In the genomic region with DNA sequence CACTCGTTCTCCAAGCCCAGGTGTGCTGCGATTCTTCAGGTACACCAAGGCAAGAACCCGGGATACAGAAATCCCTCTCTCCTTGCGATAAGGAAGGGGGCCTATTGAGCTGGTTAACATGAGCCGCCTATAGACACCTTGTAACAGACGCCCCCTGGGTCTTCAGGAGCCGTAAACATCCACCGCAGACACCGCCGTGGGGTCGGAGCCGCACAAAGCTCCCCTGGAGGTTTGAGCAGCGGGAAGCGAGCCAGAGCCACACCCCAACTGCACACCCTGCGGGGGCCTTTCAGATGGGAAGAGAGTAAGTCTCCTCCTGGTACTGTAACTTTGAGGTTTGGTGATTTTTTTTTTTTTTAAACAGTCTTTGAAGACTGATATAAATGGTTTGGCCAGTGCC, we compare ENCODE assay signal across 29 cellular contexts. TPM values are rescaled to one million over a fixed set of nuclear protein-coding genes. Genes with fewer than 3 reads are reported as not detected.
"Had no signal": no experiment of that assay in that cellular context is flagged by ENCODE, and none has a peak within 500 bp of the region (broad histone marks: within the 10 kb centered on the region; RNA-seq: fewer than 3 reads in every experiment).

No MANE protein-coding gene starts in this region.

- DNase-seq: dorsolateral prefrontal cortex; effector CD4-positive, alpha-beta T cell; foreskin keratinocyte; heart left ventricle; left cardiac atrium; naive thymus-derived CD8-positive, alpha-beta T cell; nephron progenitor cell; occipital lobe; ovary; psoas muscle; right cardiac atrium; sigmoid colon; stimulated activated CD4-positive, alpha-beta T cell treated with anti-CD3 and anti-CD28 coated beads, Interleukin-4, amount 100 ng/mL, for 4 hours; stimulated activated naive CD8-positive, alpha-beta T cell treated with anti-CD3 and anti-CD28 coated beads, Interleukin-15, Interleukin-2, amounts not matched to agents 100 U/mL and 50 U/mL, for 24 hours; substantia nigra; transverse colon; upper lobe of right lung; uterus had no signal

- H3K4me2 ChIP-seq: hepatocyte had no signal

- H3K4me3 ChIP-seq: dorsolateral prefrontal cortex, esophagus muscularis mucosa, gastroesophageal sphincter, heart left ventricle, hepatocyte, left lung, ovary, psoas muscle, sigmoid colon, thoracic aorta, transverse colon, upper lobe of right lung, uterus had no signal

- H2AFZ ChIP-seq: hepatocyte had no signal

- H3K9me3 ChIP-seq: esophagus muscularis mucosa, gastroesophageal sphincter, heart left ventricle, ovary, psoas muscle, sigmoid colon, thoracic aorta, transverse colon, upper lobe of right lung, uterus had no signal

- H3K4me1 ChIP-seq: esophagus muscularis mucosa, foreskin keratinocyte, gastroesophageal sphincter, heart left ventricle, left lung, psoas muscle, sigmoid colon, transverse colon, upper lobe of right lung, uterus had no signal

- H3K36me3 ChIP-seq: esophagus muscularis mucosa, gastroesophageal sphincter, heart left ventricle, left lung, ovary, sigmoid colon, thoracic aorta, transverse colon, upper lobe of right lung, uterus had no signal

- H3K27ac ChIP-seq: dorsolateral prefrontal cortex, esophagus muscularis mucosa, foreskin keratinocyte, gastroesophageal sphincter, heart left ventricle, hepatocyte, left lung, ovary, psoas muscle, sigmoid colon, thoracic aorta, transverse colon, upper lobe of right lung, uterus had no signal

- H3K27me3 ChIP-seq: esophagus muscularis mucosa, foreskin keratinocyte, gastroesophageal sphincter, hepatocyte, left lung, ovary, sigmoid colon, transverse colon, upper lobe of right lung, uterus had no signal

RNA-seq across cellular contexts. Expression of a gene that starts 46.6 kb away (rescaled TPM):
- total RNA-seq: dorsolateral prefrontal cortex; esophagus muscularis mucosa; gastroesophageal sphincter; left cardiac atrium; lower leg skin; lung microvascular endothelial cell; mesenteric fat pad; myocyte; naive thymus-derived CD8-positive, alpha-beta T cell; occipital lobe; psoas muscle; right cardiac atrium; sigmoid colon; skeletal muscle tissue; thoracic aorta; transverse colon had no signal
- polyA plus RNA-seq: fibroblast of lung; heart left ventricle; naive thymus-derived CD8-positive, alpha-beta T cell; ovary; psoas muscle; right cardiac atrium; sigmoid colon had no signal
